In the genomic region with DNA sequence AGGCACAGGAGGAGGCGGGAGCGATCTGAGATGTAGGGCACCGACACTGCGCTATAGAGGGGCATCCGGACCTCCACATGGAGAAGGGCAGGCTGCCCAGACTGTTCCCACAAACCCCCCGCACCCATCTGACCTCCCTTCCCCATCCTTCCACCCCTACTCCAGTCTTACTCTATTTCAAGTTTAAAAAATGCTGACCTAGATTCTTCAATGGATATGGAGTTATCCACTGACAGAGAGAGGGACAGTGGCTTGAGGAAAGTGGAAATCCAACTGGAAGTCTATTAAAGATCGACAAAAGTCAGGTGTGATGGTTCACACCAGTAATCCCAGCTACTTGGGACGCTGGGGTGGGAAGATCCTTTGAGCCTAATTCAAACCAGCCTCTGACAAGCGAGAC, we compare ENCODE assay signal across 1 cellular context.
TF ChIP-seq lines count a peak whose summit lies in the region.

No MANE protein-coding gene starts in this region.

TF ChIP-seq in HCT116, 20 proteins besides CTCF, POLR2A, EP300 and RAD21 (continued from another document):
- no peak for TF ChIP-seq ZBTB33 (IDR thresholded peaks at IDR 0.05; ENCODE audit: extremely low read depth, insufficient replicate concordance, low read length)
- no peak for TF ChIP-seq SIN3A (IDR thresholded peaks at IDR 0.05; ENCODE audit: low read depth)
- TF ChIP-seq, protein P1, sequence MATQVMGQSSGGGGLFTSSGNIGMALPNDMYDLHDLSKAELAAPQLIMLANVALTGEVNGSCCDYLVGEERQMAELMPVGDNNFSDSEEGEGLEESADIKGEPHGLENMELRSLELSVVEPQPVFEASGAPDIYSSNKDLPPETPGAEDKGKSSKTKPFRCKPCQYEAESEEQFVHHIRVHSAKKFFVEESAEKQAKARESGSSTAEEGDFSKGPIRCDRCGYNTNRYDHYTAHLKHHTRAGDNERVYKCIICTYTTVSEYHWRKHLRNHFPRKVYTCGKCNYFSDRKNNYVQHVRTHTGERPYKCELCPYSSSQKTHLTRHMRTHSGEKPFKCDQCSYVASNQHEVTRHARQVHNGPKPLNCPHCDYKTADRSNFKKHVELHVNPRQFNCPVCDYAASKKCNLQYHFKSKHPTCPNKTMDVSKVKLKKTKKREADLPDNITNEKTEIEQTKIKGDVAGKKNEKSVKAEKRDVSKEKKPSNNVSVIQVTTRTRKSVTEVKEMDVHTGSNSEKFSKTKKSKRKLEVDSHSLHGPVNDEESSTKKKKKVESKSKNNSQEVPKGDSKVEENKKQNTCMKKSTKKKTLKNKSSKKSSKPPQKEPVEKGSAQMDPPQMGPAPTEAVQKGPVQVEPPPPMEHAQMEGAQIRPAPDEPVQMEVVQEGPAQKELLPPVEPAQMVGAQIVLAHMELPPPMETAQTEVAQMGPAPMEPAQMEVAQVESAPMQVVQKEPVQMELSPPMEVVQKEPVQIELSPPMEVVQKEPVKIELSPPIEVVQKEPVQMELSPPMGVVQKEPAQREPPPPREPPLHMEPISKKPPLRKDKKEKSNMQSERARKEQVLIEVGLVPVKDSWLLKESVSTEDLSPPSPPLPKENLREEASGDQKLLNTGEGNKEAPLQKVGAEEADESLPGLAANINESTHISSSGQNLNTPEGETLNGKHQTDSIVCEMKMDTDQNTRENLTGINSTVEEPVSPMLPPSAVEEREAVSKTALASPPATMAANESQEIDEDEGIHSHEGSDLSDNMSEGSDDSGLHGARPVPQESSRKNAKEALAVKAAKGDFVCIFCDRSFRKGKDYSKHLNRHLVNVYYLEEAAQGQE (IDR thresholded peaks at IDR 0.05; ENCODE audit: low read depth) = no peak
- TF ChIP-seq JUND (IDR thresholded peaks at IDR 0.05) = no peak
- TF ChIP-seq TCF7L2 (IDR thresholded peaks at IDR 0.05; ENCODE audit: borderline replicate concordance, extremely low read depth, insufficient read depth, insufficient read length) = no peak
- TF ChIP-seq EGR1 (IDR thresholded peaks at IDR 0.05; ENCODE audit: low read depth) = no peak
TF ChIP-seq in HCT116: peak in this region for 0.
